1 cellular context compared by ENCODE assay signal in genomic region chr4:4859010-4859798, GRCh38.
TF ChIP-seq lines count a peak whose summit lies in the region.

MSX1 (plus strand) TSS chr4:4859665; CDS start chr4:4859900, 235 bp downstream.

TF ChIP-seq in WTC11, 78 proteins besides CTCF, POLR2A, EP300 and RAD21 (continued from another document):
- TF ChIP-seq ZNF532 (CRISPR knock-in tag; IDR thresholded peaks at IDR 0.05; ENCODE audit: borderline replicate concordance) (no peak), ATF6 (CRISPR knock-in tag; IDR thresholded peaks at IDR 0.05) (no peak), ZSCAN18 (CRISPR knock-in tag; IDR thresholded peaks at IDR 0.05) (no peak), E2F1 (CRISPR knock-in tag; IDR thresholded peaks at IDR 0.05) (no peak), TCF7 (CRISPR knock-in tag; IDR thresholded peaks at IDR 0.05; ENCODE audit: low read depth) (no peak), ZNF232 (CRISPR knock-in tag; IDR thresholded peaks at IDR 0.05) (no peak), JAZF1 (CRISPR knock-in tag; IDR thresholded peaks at IDR 0.05) (no peak), USF1 (CRISPR knock-in tag; IDR thresholded peaks at IDR 0.05) (no peak)
